Comparison of ENCODE assay signal across 25 cellular contexts in the genomic region with DNA sequence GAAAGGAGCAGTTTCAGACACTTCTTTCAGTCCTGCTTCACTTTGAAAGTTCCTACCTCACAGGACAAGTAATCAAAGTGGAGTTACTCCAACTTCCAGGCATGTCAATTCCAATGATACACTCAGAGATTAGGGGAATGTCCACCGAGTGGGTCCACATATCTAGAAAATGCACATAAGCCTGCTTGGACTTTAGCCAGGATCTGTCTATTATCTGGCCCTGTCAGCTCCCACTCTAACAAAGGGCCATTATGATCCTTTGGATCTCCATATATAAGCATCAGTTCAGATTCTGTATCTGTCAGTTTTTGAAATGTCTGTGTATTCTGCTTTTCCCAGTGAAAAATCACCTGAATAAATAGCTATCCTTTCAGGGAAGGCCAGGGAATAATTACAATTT.
"Had no signal": no experiment of that assay in that cellular context is flagged by ENCODE, and none has a peak within 500 bp of the region (broad histone marks: within the 10 kb centered on the region; RNA-seq: fewer than 3 reads in every experiment).

No MANE protein-coding gene starts in this region.

- H3K27me3 Mint-ChIP-seq: central memory CD8-positive, alpha-beta T cell; type B pancreatic cell had no signal

- H3K9me3 Mint-ChIP-seq: activated naive CD4-positive, alpha-beta T cell treated with anti-CD3 and anti-CD28 coated beads, Interleukin-2, amount 50 U/mL, for 24 hours; activated T-helper 1 cell treated with anti-CD3 and anti-CD28 coated beads, Interleukin-12 subunit alpha, Interleukin-12 subunit beta, Interleukin-2, Interleukin-4 antibody, amounts not matched to agents 30 ng/mL and 10 ng/mL and 1 ng/mL, durations not matched to agents 14 hours and 24 hours and 36 hours; nephron progenitor cell; type B pancreatic cell had no signal

- DNase-seq: activated CD4-positive, alpha-beta T cell treated with anti-CD3 and anti-CD28 coated beads for 1 hour; activated CD4-positive, alpha-beta T cell treated with anti-CD3 and anti-CD28 coated beads, Interleukin-2, amount 50 U/mL, for 1 hour; activated CD8-positive, alpha-beta T cell treated with anti-CD3 and anti-CD28 coated beads, Interleukin-2, amount 10 ng/mL, durations not matched to agents 7 days and 5 days; activated gamma-delta T cell; aorta; effector memory CD8-positive, alpha-beta T cell; gastrocnemius medialis; heart left ventricle; left colon; mesenchymal stem cell; mucosa of descending colon; nephron progenitor cell; sigmoid colon; stimulated activated CD4-positive, alpha-beta T cell treated with anti-CD3 and anti-CD28 coated beads, Interleukin-2, amount 100 ng/mL, for 48 hours; stimulated activated naive CD4-positive, alpha-beta T cell had no signal

- H3K36me3 ChIP-seq: esophagus muscularis mucosa, gastrocnemius medialis, heart left ventricle, sigmoid colon, thoracic aorta, vagina had no signal

- H3K4me3 ChIP-seq: esophagus muscularis mucosa, gastrocnemius medialis, heart left ventricle, mucosa of descending colon, sigmoid colon, smooth muscle cell, thoracic aorta, vagina had no signal

- ATAC-seq: activated CD8-positive, alpha-beta T cell treated with anti-CD3 and anti-CD28 coated beads, Interleukin-2, amount 10 ng/mL, durations not matched to agents 7 days and 5 days; effector memory CD8-positive, alpha-beta T cell; gastrocnemius medialis; heart left ventricle; left colon; mucosa of descending colon had no signal

- H3K4me1 Mint-ChIP-seq: activated naive CD4-positive, alpha-beta T cell treated with anti-CD3 and anti-CD28 coated beads, Interleukin-2, amount 50 U/mL, for 24 hours; brain; central memory CD8-positive, alpha-beta T cell; nephron progenitor cell had no signal

- H3K27me3 ChIP-seq: esophagus muscularis mucosa, gastrocnemius medialis, heart left ventricle, sigmoid colon, vagina had no signal

- H3K27ac Mint-ChIP-seq: activated CD8-positive, alpha-beta T cell treated with anti-CD3 and anti-CD28 coated beads, Interleukin-2, amount 10 ng/mL, durations not matched to agents 7 days and 5 days; activated naive CD4-positive, alpha-beta T cell treated with anti-CD3 and anti-CD28 coated beads, Interleukin-2, amount 50 U/mL, for 24 hours; activated T-helper 1 cell treated with anti-CD3 and anti-CD28 coated beads, Interleukin-12 subunit alpha, Interleukin-12 subunit beta, Interleukin-2, Interleukin-4 antibody, amounts not matched to agents 30 ng/mL and 10 ng/mL and 1 ng/mL, durations not matched to agents 14 hours and 24 hours and 36 hours; brain; effector memory CD8-positive, alpha-beta T cell; nephron progenitor cell; type B pancreatic cell had no signal

- H3K27ac ChIP-seq: esophagus muscularis mucosa, gastrocnemius medialis, heart left ventricle, parathyroid adenoma, sigmoid colon, thoracic aorta, vagina had no signal

- H3K4me1 ChIP-seq: esophagus muscularis mucosa, gastrocnemius medialis, heart left ventricle, parathyroid adenoma, sigmoid colon, vagina had no signal

- H3K9me3 ChIP-seq: esophagus muscularis mucosa, gastrocnemius medialis, heart left ventricle, mucosa of descending colon, sigmoid colon, thoracic aorta, vagina had no signal

- H3K4me3 Mint-ChIP-seq: activated CD8-positive, alpha-beta T cell treated with anti-CD3 and anti-CD28 coated beads, Interleukin-2, amount 10 ng/mL, durations not matched to agents 7 days and 5 days; activated naive CD4-positive, alpha-beta T cell treated with anti-CD3 and anti-CD28 coated beads, Interleukin-2, amount 50 U/mL, for 24 hours; activated T-helper 1 cell treated with anti-CD3 and anti-CD28 coated beads, Interleukin-12 subunit alpha, Interleukin-12 subunit beta, Interleukin-2, Interleukin-4 antibody, amounts not matched to agents 30 ng/mL and 10 ng/mL and 1 ng/mL, durations not matched to agents 14 hours and 24 hours and 36 hours; brain; central memory CD8-positive, alpha-beta T cell; effector memory CD8-positive, alpha-beta T cell; nephron progenitor cell; type B pancreatic cell had no signal

- H3K36me3 Mint-ChIP-seq: activated naive CD4-positive, alpha-beta T cell treated with anti-CD3 and anti-CD28 coated beads, Interleukin-2, amount 50 U/mL, for 24 hours; brain; type B pancreatic cell had no signal
